In the genomic region with DNA sequence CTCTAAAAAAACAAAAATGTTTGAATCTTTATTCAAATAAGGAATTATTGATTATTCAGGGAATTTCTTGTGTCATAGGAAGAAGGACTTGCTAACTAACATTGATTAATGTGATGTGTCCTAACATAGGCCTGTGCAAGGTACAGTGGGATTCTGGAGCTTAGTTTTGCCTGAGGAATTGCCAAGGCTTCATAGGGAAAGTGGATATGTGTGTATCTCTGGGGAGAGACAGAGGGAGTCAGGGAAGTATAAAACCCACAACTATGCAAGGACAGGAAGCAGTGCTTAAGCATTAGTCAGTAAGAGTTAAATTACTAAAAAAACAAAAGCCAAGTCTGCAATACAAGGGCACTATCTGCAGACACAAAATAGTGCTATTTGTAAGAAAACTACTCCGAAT, we compare ENCODE assay signal across 10 cellular contexts. TPM values are rescaled to one million over a fixed set of nuclear protein-coding genes. Genes with fewer than 3 reads are reported as not detected.
DNase-seq lines count a peak whose midpoint lies in the region; ATAC-seq and TF ChIP-seq lines count a peak whose summit lies in the region.
"Had no signal": no experiment of that assay in that cellular context is flagged by ENCODE, and none has a peak within 500 bp of the region (broad histone marks: within the 10 kb centered on the region; RNA-seq: fewer than 3 reads in every experiment).

No MANE protein-coding gene starts in this region.

- no peak for ATAC-seq in GM19467 (IDR thresholded peaks at IDR 0.05; ENCODE audit: unreplicated experiment)

- H3K4me1 ChIP-seq in breast epithelium (peaks cover 3 to 7% of the 10 kb centered on the region in 2 donors), subcutaneous abdominal adipose tissue (ENCODE audit: control insufficient read depth in 5 of 5, insufficient read depth in 5 of 5, low read length in 5 of 5) (peaks cover 10 to 40% (median 38%) of the 10 kb centered on the region in 5 donors)

- peak overlapping the region; percentile 95 for H3K27ac Mint-ChIP-seq in MCF 10A (ENCODE audit: low read depth, unreplicated experiment)

- no peak for TF ChIP-seq CTCF in MCF 10A (IDR thresholded peaks at IDR 0.05; ENCODE audit: unreplicated experiment)
- no peak for TF ChIP-seq CTCF in breast epithelium (IDR thresholded peaks at IDR 0.05)

- peaks cover 43% of the 10 kb centered on the region for H3K4me1 Mint-ChIP-seq in MCF 10A (ENCODE audit: insufficient read depth, unreplicated experiment)

- H3K9me3 Mint-ChIP-seq in MCF 10A (ENCODE audit: unreplicated experiment), result no peaks in the 10 kb centered on the region

- H3K27me3 Mint-ChIP-seq in MCF 10A (ENCODE audit: insufficient read depth, unreplicated experiment), result no peaks in the 10 kb centered on the region

- H3K9ac ChIP-seq in SK-N-MC (ENCODE audit: insufficient read length) (peak overlapping the region; percentile 5), subcutaneous abdominal adipose tissue (ENCODE audit: low read length in 5 of 5) (peak overlapping the region in 1 of 5 donors; percentile 8)
- H3K9ac ChIP-seq: KMS-11 had no signal

- H3K27me3 ChIP-seq in breast epithelium, result no peaks in the 10 kb centered on the region
- no peaks in the 10 kb centered on the region for H3K27me3 ChIP-seq in subcutaneous abdominal adipose tissue (ENCODE audit: control insufficient read depth in 5 of 5, insufficient read depth in 4 of 5, low read length in 5 of 5)

- TSS peak; percentile 80 for BruUV-seq in MCF 10A (replicated peaks; lab: Mats Ljungman, UMichigan)

- CTCF ChIA-PET in MCF 10A (lab: Yijun Ruan, JAX), result interaction anchor here (1.6 kb wide), 1 partner anchor 59 kb away, joined by 6 read pairs; no protein-coding TSS in a partner anchor

- H3K9me3 ChIP-seq in breast epithelium (no peaks in the 10 kb centered on the region), SK-N-MC (ENCODE audit: low read depth, low read length) (no peaks in the 10 kb centered on the region), subcutaneous abdominal adipose tissue (ENCODE audit: control insufficient read depth in 5 of 5, low read length in 5 of 5) (no peaks in the 10 kb centered on the region)

- H3K36me3 Mint-ChIP-seq in MCF 10A (ENCODE audit: insufficient read depth, unreplicated experiment), result peaks cover 27% of the 10 kb centered on the region

- no peak for TF ChIP-seq POLR2A in breast epithelium (IDR thresholded peaks at IDR 0.05)

- H3K27ac ChIP-seq in breast epithelium (peak overlapping the region in 1 of 2 donors; percentile 25), SK-N-MC (peak overlapping the region; percentile 87), subcutaneous abdominal adipose tissue (ENCODE audit: low read depth, low read length) (peak overlapping the region; percentile 31)
- H3K27ac ChIP-seq: KMS-11 had no signal

- DNase-seq in MCF 10A (ENCODE audit: unreplicated experiment) (peak; percentile 86), breast epithelium (ENCODE audit: low spot score in 2 of 2) (no peak), SK-N-MC (ENCODE audit: low read depth, low spot score) (peak; percentile 83), fibroblast of peridontal ligament (ENCODE audit: extremely low read depth) (peak; percentile 92), Ammon's horn (ENCODE audit: low spot score) (no peak), superior temporal gyrus (ENCODE audit: extremely low spot score) (no peak)
- DNase-seq: cerebellar nuclear complex had no signal

- intact Hi-C loops in MCF 10A (cut with micrococcal nuclease), result loop anchor here (1.0 to 2.0 kb wide), 4 partner anchors 60 to 191 kb away; a partner anchor contains a TSS
- intact Hi-C loops in breast epithelium (cut with DNase I; ENCODE audit: low total_unique reads), result no loop called here

- peak overlapping the region; percentile 41 for H3K4me3 Mint-ChIP-seq in MCF 10A (ENCODE audit: unreplicated experiment)

- POLR2A ChIA-PET in MCF 10A (lab: Yijun Ruan, JAX), result interaction anchor here (0.6 to 2.6 kb wide), 11 partner anchors 10 to 193 kb away, joined by 3 to 37 read pairs (median 6); no protein-coding TSS in a partner anchor

- no peak overlapping the region for H3K4me3 ChIP-seq in breast epithelium
- H3K4me3 ChIP-seq in SK-N-MC, result peak overlapping the region; percentile 62
- H3K4me3 ChIP-seq in subcutaneous abdominal adipose tissue (ENCODE audit: low read depth in 1 of 5, low read length in 5 of 5), result no peak overlapping the region

- H3K36me3 ChIP-seq in breast epithelium (no peaks in the 10 kb centered on the region), SK-N-MC (ENCODE audit: insufficient read depth, low read length) (no peaks in the 10 kb centered on the region), subcutaneous abdominal adipose tissue (ENCODE audit: control insufficient read depth in 5 of 5, insufficient read depth in 5 of 5, low read length in 5 of 5) (no peaks in the 10 kb centered on the region)

RNA-seq across cellular contexts. Expression of a gene that starts 59.6 kb away (rescaled TPM):
- total RNA-seq in MCF 10A (2022) (46.7 and 56.2 TPM in 2 replicates), breast epithelium (10 to 100 TPM; 21.0 to 27.7 (median 21.4) TPM)

Comparison
In these comparisons a context has a peak if more than half of its experiments do, and no peak if none do; other contexts are left out.
1. DNase-seq: peak in MCF 10A (single experiment), SK-N-MC (single experiment) and fibroblast of peridontal ligament (single experiment); none in breast epithelium (0 of 2), Ammon's horn (single experiment) and superior temporal gyrus (single experiment).